14 cellular contexts compared by ENCODE assay signal in the genomic region with DNA sequence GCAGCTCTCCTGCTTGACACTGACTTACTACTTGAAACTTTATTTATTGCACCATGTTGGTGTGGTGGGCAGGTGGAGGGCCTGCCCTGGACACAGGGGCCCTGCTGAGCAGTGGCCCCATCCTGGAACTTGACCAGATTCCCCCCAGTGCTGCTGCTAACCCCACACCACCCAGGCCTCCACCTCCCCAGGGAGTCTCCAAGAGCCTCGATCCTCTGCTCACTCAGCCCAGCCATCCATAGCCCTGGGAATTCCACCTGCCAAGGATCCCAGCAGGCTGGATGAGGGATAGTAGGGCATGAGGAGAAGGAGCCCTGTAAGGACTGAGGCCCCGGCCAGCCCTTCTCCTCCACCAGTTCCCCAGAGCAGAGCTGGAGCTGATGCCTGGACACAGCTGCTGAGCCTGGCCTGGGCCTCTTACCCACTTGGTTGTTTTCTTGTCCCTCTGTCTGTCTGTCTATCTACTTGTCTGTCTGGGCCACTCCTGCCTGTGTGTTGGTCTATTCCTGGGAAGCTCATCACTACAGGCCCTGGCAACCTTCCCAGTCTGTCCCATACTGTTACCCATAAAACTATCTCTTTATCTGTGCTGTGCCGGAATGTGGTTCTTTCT. TPM values are rescaled to one million over a fixed set of nuclear protein-coding genes. Genes with fewer than 3 reads are reported as not detected.
DNase-seq lines count a peak whose midpoint lies in the region; ATAC-seq, FAIRE-seq and TF ChIP-seq lines count a peak whose summit lies in the region.
"Had no signal": no experiment of that assay in that cellular context is flagged by ENCODE, and none has a peak within 500 bp of the region (broad histone marks: within the 10 kb centered on the region; RNA-seq: fewer than 3 reads in every experiment).

No MANE protein-coding gene starts in this region.

- H3K36me3 ChIP-seq in BE2C (no peaks in the 10 kb centered on the region), GM23338 (ENCODE audit: insufficient read depth) (peaks cover 7% of the 10 kb centered on the region), astrocyte (ENCODE audit: insufficient read depth, low read length) (no peaks in the 10 kb centered on the region), neural progenitor cell (no peaks in the 10 kb centered on the region)
- H3K36me3 ChIP-seq: breast epithelium, esophagus squamous epithelium, neutrophil had no signal

- H3F3A ChIP-seq in GM23338 (replicated peaks; ENCODE audit: low read depth): peaks cover 35% of the 10 kb centered on the region
- peaks cover 13% of the 10 kb centered on the region for H3F3A ChIP-seq in neural progenitor cell (ENCODE audit: low read depth)

- H3K36me3 Mint-ChIP-seq in GM23338 (ENCODE audit: low read depth) (peaks cover 48% of the 10 kb centered on the region), astrocyte (ENCODE audit: low read depth, unreplicated experiment) (peaks cover 36% of the 10 kb centered on the region), neural progenitor cell (peaks cover 3% of the 10 kb centered on the region)

- TF ChIP-seq CTCF in BE2C (IDR thresholded peaks at IDR 0.05; ENCODE audit: low read depth, low read length) (no peak), GM23338 (conservative IDR thresholded peaks at IDR 0.05; ENCODE audit: low read depth in 2 of 2) (no peak), astrocyte (IDR thresholded peaks at IDR 0.05; ENCODE audit: insufficient read depth, low read depth, low read length) (no peak), neural progenitor cell (IDR thresholded peaks at IDR 0.05) (no peak)

- H3K9me2 ChIP-seq in GM23338 (ENCODE audit: insufficient read depth): no peaks in the 10 kb centered on the region

- H3K9ac ChIP-seq in astrocyte (ENCODE audit: low read length) (no peak overlapping the region), neural progenitor cell (no peak overlapping the region)

- H3K27ac ChIP-seq in GM23338 (ENCODE audit: low read depth) (no peak overlapping the region), astrocyte (ENCODE audit: low read depth, low read length) (no peak overlapping the region), neural progenitor cell (no peak overlapping the region)
- H3K27ac ChIP-seq: esophagus squamous epithelium, neutrophil had no signal

- peak overlapping the region; percentile 87; the same call in 1 of the 2 replicates for H3K4me3 ChIP-seq in BE2C (ENCODE audit: low read depth, low read length)
- no peak overlapping the region; the same call in 1 of the 2 replicates for H3K4me3 ChIP-seq in GM23338
- H3K4me3 ChIP-seq in astrocyte (ENCODE audit: insufficient read depth, low read depth, low read length): no peak overlapping the region
- H3K4me3 ChIP-seq in neural progenitor cell: no peak overlapping the region
- H3K4me3 ChIP-seq: breast epithelium, esophagus squamous epithelium had no signal

- no peaks in the 10 kb centered on the region for H3K9me3 ChIP-seq in BE2C
- H3K9me3 ChIP-seq in astrocyte (ENCODE audit: insufficient read depth, low read depth, low read length): no peaks in the 10 kb centered on the region
- no peaks in the 10 kb centered on the region for H3K9me3 ChIP-seq in neural progenitor cell (ENCODE audit: low read depth)
- H3K9me3 ChIP-seq: breast epithelium, esophagus squamous epithelium, neutrophil had no signal

- H2AFZ ChIP-seq in GM23338: no peak overlapping the region
- H2AFZ ChIP-seq in astrocyte (ENCODE audit: low read depth, low read length): no peak overlapping the region
- no peak overlapping the region for H2AFZ ChIP-seq in neural progenitor cell (replicated peaks)

- H3K27me3 Mint-ChIP-seq in GM23338 (ENCODE audit: insufficient read depth, low read depth, poor library complexity): peaks cover 52% of the 10 kb centered on the region
- no peaks in the 10 kb centered on the region for H3K27me3 Mint-ChIP-seq in astrocyte (ENCODE audit: low read depth, unreplicated experiment)
- peaks cover 14% of the 10 kb centered on the region for H3K27me3 Mint-ChIP-seq in neural progenitor cell (ENCODE audit: insufficient read depth, low read depth)

- H3K4me1 ChIP-seq in BE2C (peaks cover 10% of the 10 kb centered on the region), GM23338 (ENCODE audit: insufficient read depth) (peaks cover 33% of the 10 kb centered on the region), astrocyte (ENCODE audit: insufficient read depth, low read length) (peaks cover 10% of the 10 kb centered on the region), neural progenitor cell (peaks cover 13% of the 10 kb centered on the region)
- H3K4me1 ChIP-seq: breast epithelium had no signal

- H3K4me2 ChIP-seq in GM23338 (peak overlapping the region; percentile 88; the same call in 1 of the 2 replicates), astrocyte (ENCODE audit: low read length) (no peak overlapping the region), neural progenitor cell (no peak overlapping the region)

- H3K27me3 ChIP-seq in BE2C (no peaks in the 10 kb centered on the region), GM23338 (ENCODE audit: insufficient read depth) (no peaks in the 10 kb centered on the region), astrocyte (ENCODE audit: insufficient read depth, low read length) (no peaks in the 10 kb centered on the region), neural progenitor cell (peaks cover 17% of the 10 kb centered on the region)
- H3K27me3 ChIP-seq: breast epithelium, esophagus squamous epithelium had no signal

- H3K4me3 Mint-ChIP-seq in GM23338 (peak overlapping the region; percentile 94), astrocyte (ENCODE audit: unreplicated experiment) (peak overlapping the region; percentile 98), neural progenitor cell (peak overlapping the region; percentile 58)
- H3K4me3 Mint-ChIP-seq: immature natural killer cell had no signal

- DNase-seq in BE2C (no peak), GM23338 (ENCODE audit: low spot score) (no peak), astrocyte (ENCODE audit: low read depth) (no peak), neural progenitor cell (ENCODE audit: low spot score) (no peak)
- no peak for DNase-seq in effector CD4-positive, alpha-beta T cell
- DNase-seq: activated CD8-positive, alpha-beta memory T cell treated with anti-CD3 and anti-CD28 coated beads for 24 hours; esophagus squamous epithelium; immature natural killer cell; NCI-H526 treated with DMSO at 0.1 percent for 48 hours; stimulated activated CD4-positive, alpha-beta T cell treated with anti-CD3 and anti-CD28 coated beads, Interleukin-4, amount 100 ng/mL, for 24 hours had no signal

- ATAC-seq in GM23338 (no peak), HG03108 (IDR thresholded peaks at IDR 0.05; ENCODE audit: unreplicated experiment) (no peak), GM18909 (IDR thresholded peaks at IDR 0.05; ENCODE audit: poor library complexity, unreplicated experiment) (no peak)

- FAIRE-seq in astrocyte (lab: Jason Lieb, UNC): no peak

- no peaks in the 10 kb centered on the region; the same call in none of the 3 replicates for H3K9me3 Mint-ChIP-seq in GM23338
- H3K9me3 Mint-ChIP-seq in astrocyte (ENCODE audit: unreplicated experiment): peaks cover 4% of the 10 kb centered on the region
- H3K9me3 Mint-ChIP-seq in neural progenitor cell: no peaks in the 10 kb centered on the region
- H3K9me3 Mint-ChIP-seq: immature natural killer cell had no signal

- peaks cover 31% of the 10 kb centered on the region for H3K79me2 ChIP-seq in GM23338 (replicated peaks; ENCODE audit: insufficient read depth)
- H3K79me2 ChIP-seq in astrocyte (ENCODE audit: insufficient read depth, low read length): no peaks in the 10 kb centered on the region
- no peaks in the 10 kb centered on the region for H3K79me2 ChIP-seq in neural progenitor cell (ENCODE audit: low read depth)

- H3K4me1 Mint-ChIP-seq in GM23338 (peaks cover 63% of the 10 kb centered on the region), astrocyte (ENCODE audit: low read depth, unreplicated experiment) (peaks cover 31% of the 10 kb centered on the region), neural progenitor cell (peaks cover 28% of the 10 kb centered on the region)

- peak overlapping the region; percentile 62; the same call in 1 of the 2 replicates for H3K27ac Mint-ChIP-seq in GM23338
- H3K27ac Mint-ChIP-seq in astrocyte (ENCODE audit: unreplicated experiment): peak overlapping the region; percentile 43
- H3K27ac Mint-ChIP-seq in neural progenitor cell: no peak overlapping the region
- H3K27ac Mint-ChIP-seq: immature natural killer cell had no signal

- no peaks in the 10 kb centered on the region; the same call in 1 of the 2 replicates for H4K20me1 ChIP-seq in GM23338 (replicated peaks; ENCODE audit: insufficient read depth)
- peaks cover 11% of the 10 kb centered on the region for H4K20me1 ChIP-seq in astrocyte (ENCODE audit: insufficient read depth, low read length)
- no peaks in the 10 kb centered on the region for H4K20me1 ChIP-seq in neural progenitor cell (ENCODE audit: low read depth)

RNA-seq across cellular contexts. Expression of gene CHAC1, which starts 2.8 kb away (rescaled TPM):
- 96.0 TPM for polyA plus RNA-seq in BE2C (2012; ENCODE audit: insufficient read depth, insufficient read length, low read depth)
- 112 and 124 TPM in 2 replicates for total RNA-seq in GM23338 (2014; rRNA removed; shearing (Covaris generic))
- 73.0 and 74.4 TPM in 2 replicates for polyA plus RNA-seq in GM23338 (2016; fragmentation: Nextera tagmentation; extraction: Ambion mirVana)
- total RNA-seq in astrocyte: 55.9 and 70.8 TPM in 2 replicates
- total RNA-seq in neural progenitor cell (ENCODE audit: low replicate concordance): 2.4 and 4.8 TPM in 2 replicates

RNA-seq across cellular contexts. Expression of gene DLL4, which starts 26.9 kb away (rescaled TPM):
- 0.25 TPM for polyA plus RNA-seq in BE2C (2012; ENCODE audit: insufficient read depth, insufficient read length, low read depth)
- 0.31 and 0.62 TPM in 2 replicates for total RNA-seq in GM23338 (2014; rRNA removed; shearing (Covaris generic))
- polyA plus RNA-seq in GM23338 (2016; fragmentation: Nextera tagmentation; extraction: Ambion mirVana): 0.64 and 0.99 TPM in 2 replicates
- 0.09 and 0.29 TPM in 2 replicates for total RNA-seq in astrocyte
- 0.12 TPM in 1 of 2 replicates, not detected in the other for total RNA-seq in neural progenitor cell (ENCODE audit: low replicate concordance)
- polyA plus RNA-seq: immature natural killer cell had no signal
